7 cellular contexts compared by ENCODE assay signal in genomic region chr5:138611295-138612220, GRCh38. TPM values are rescaled to one million over a fixed set of nuclear protein-coding genes. Genes with fewer than 3 reads are reported as not detected.
DNase-seq lines count a peak whose midpoint lies in the region; ATAC-seq, FAIRE-seq and TF ChIP-seq lines count a peak whose summit lies in the region.

No MANE protein-coding gene starts in this region.

- peak overlapping the region; percentile 40 for H3K4me3 Mint-ChIP-seq in astrocyte (ENCODE audit: unreplicated experiment)
- no peak overlapping the region for H3K4me3 Mint-ChIP-seq in stimulated activated memory B cell treated with anti-CD40 and anti-IgM and Interleukin-4, amounts not matched to agents 10 μg/mL and 1 μg/mL and 100 μg/mL, for 72 hours

- no peak for FAIRE-seq in astrocyte (lab: Jason Lieb, UNC)

- H3K27me3 ChIP-seq in astrocyte (ENCODE audit: insufficient read depth, low read length) (peaks cover 4% of the 10 kb centered on the region), iPS DF 6.9 (ENCODE audit: control insufficient read depth, insufficient read depth, low read length) (no peaks in the 10 kb centered on the region), smooth muscle cell (ENCODE audit: low read depth) (no peaks in the 10 kb centered on the region)

- no peaks in the 10 kb centered on the region for H3K36me3 ChIP-seq in astrocyte (ENCODE audit: insufficient read depth, low read length)
- no peaks in the 10 kb centered on the region for H3K36me3 ChIP-seq in iPS DF 6.9 (ENCODE audit: control insufficient read depth, insufficient read depth, low read length)
- H3K36me3 ChIP-seq in smooth muscle cell (ENCODE audit: low read depth) = no peaks in the 10 kb centered on the region

- DNase-seq in HuH-7 (ENCODE audit: low spot score) (peak; percentile 36), astrocyte (ENCODE audit: low read depth) (no peak), iPS DF 6.9 (ENCODE audit: low read depth, low spot score) (no peak), smooth muscle cell (lab: John Stamatoyannopoulos, UW; ENCODE audit: unreplicated experiment) (no peak)

- peaks cover 14% of the 10 kb centered on the region for H3K4me1 Mint-ChIP-seq in astrocyte (ENCODE audit: low read depth, unreplicated experiment)
- H3K4me1 Mint-ChIP-seq in stimulated activated memory B cell treated with anti-CD40 and anti-IgM and Interleukin-4, amounts not matched to agents 10 μg/mL and 1 μg/mL and 100 μg/mL, for 72 hours = peaks cover 14% of the 10 kb centered on the region

- no CpG with 5 or more reads among the region's 13 CpGs for WGBS in iPS DF 6.9 (ENCODE audit: insufficient coverage, insufficient read length)
- 24% methylated on average over 12 of the region's 13 CpGs for WGBS in smooth muscle cell (ENCODE audit: low lambda C conversion rate)

- H3K9me3 ChIP-seq in astrocyte (ENCODE audit: insufficient read depth, low read depth, low read length) = no peaks in the 10 kb centered on the region
- no peaks in the 10 kb centered on the region for H3K9me3 ChIP-seq in iPS DF 6.9 (ENCODE audit: control insufficient read depth, insufficient read depth, low read length)
- no peaks in the 10 kb centered on the region for H3K9me3 ChIP-seq in smooth muscle cell (replicated peaks; ENCODE audit: low read depth)

- H3K9ac ChIP-seq in astrocyte (ENCODE audit: low read length) = peak overlapping the region; percentile 66
- peak overlapping the region; percentile 78 for H3K9ac ChIP-seq in smooth muscle cell (ENCODE audit: low read depth)

- TF ChIP-seq CTCF in astrocyte (IDR thresholded peaks at IDR 0.05; ENCODE audit: insufficient read depth, low read depth, low read length) (no peak), smooth muscle cell (IDR thresholded peaks at IDR 0.05; ENCODE audit: borderline replicate concordance, insufficient read depth, poor library complexity, severe bottlenecking) (no peak)

- peak overlapping the region; percentile 86 for H2AFZ ChIP-seq in astrocyte (ENCODE audit: low read depth, low read length)
- H2AFZ ChIP-seq in smooth muscle cell (ENCODE audit: low read depth) = peak overlapping the region; percentile 99

- peaks cover 11% of the 10 kb centered on the region for H3K27me3 Mint-ChIP-seq in astrocyte (ENCODE audit: low read depth, unreplicated experiment)
- H3K27me3 Mint-ChIP-seq in stimulated activated memory B cell treated with anti-CD40 and anti-IgM and Interleukin-4, amounts not matched to agents 10 μg/mL and 1 μg/mL and 100 μg/mL, for 72 hours = peaks cover 57% of the 10 kb centered on the region

- H4K20me1 ChIP-seq in astrocyte (ENCODE audit: insufficient read depth, low read length) (no peaks in the 10 kb centered on the region), smooth muscle cell (ENCODE audit: low read depth) (no peaks in the 10 kb centered on the region)

- H3K27ac Mint-ChIP-seq in astrocyte (ENCODE audit: unreplicated experiment) = peak overlapping the region; percentile 67
- no peak overlapping the region for H3K27ac Mint-ChIP-seq in stimulated activated memory B cell treated with anti-CD40 and anti-IgM and Interleukin-4, amounts not matched to agents 10 μg/mL and 1 μg/mL and 100 μg/mL, for 72 hours

- peaks cover 4% of the 10 kb centered on the region for H3F3A ChIP-seq in smooth muscle cell (ENCODE audit: low read depth)

- H3K79me2 ChIP-seq in astrocyte (ENCODE audit: insufficient read depth, low read length) (no peaks in the 10 kb centered on the region), smooth muscle cell (ENCODE audit: low read depth) (no peaks in the 10 kb centered on the region)

- H3K4me1 ChIP-seq in astrocyte (ENCODE audit: insufficient read depth, low read length) (peaks cover 6% of the 10 kb centered on the region), iPS DF 6.9 (ENCODE audit: control insufficient read depth, insufficient read depth, low read length) (peaks cover 5% of the 10 kb centered on the region; the same call in 1 of the 2 replicates), smooth muscle cell (ENCODE audit: low read depth) (peaks cover 22% of the 10 kb centered on the region)

- no peaks in the 10 kb centered on the region for H3K36me3 Mint-ChIP-seq in astrocyte (ENCODE audit: low read depth, unreplicated experiment)
- H3K36me3 Mint-ChIP-seq in stimulated activated memory B cell treated with anti-CD40 and anti-IgM and Interleukin-4, amounts not matched to agents 10 μg/mL and 1 μg/mL and 100 μg/mL, for 72 hours = no peaks in the 10 kb centered on the region

- no peaks in the 10 kb centered on the region for H3K9me3 Mint-ChIP-seq in astrocyte (ENCODE audit: unreplicated experiment)
- no peaks in the 10 kb centered on the region for H3K9me3 Mint-ChIP-seq in stimulated activated memory B cell treated with anti-CD40 and anti-IgM and Interleukin-4, amounts not matched to agents 10 μg/mL and 1 μg/mL and 100 μg/mL, for 72 hours

- H3K4me2 ChIP-seq in astrocyte (ENCODE audit: low read length) (peak overlapping the region; percentile 89), smooth muscle cell (peak overlapping the region; percentile 94)

- ATAC-seq in stimulated activated memory B cell treated with anti-CD40 and anti-IgM and Interleukin-4, amounts not matched to agents 10 μg/mL and 1 μg/mL and 100 μg/mL, for 72 hours = no peak
- ATAC-seq in GM18519 (IDR thresholded peaks at IDR 0.05; ENCODE audit: low FRiP score, unreplicated experiment) (no peak), HG03439 (IDR thresholded peaks at IDR 0.05; ENCODE audit: unreplicated experiment) (no peak)

- H3K27ac ChIP-seq in astrocyte (ENCODE audit: low read depth, low read length) (no peak overlapping the region), iPS DF 6.9 (ENCODE audit: low read length) (no peak overlapping the region), smooth muscle cell (ENCODE audit: low read depth) (peak overlapping the region; percentile 48)

- peak overlapping the region; percentile 55 for H3K4me3 ChIP-seq in astrocyte (ENCODE audit: insufficient read depth, low read depth, low read length)
- peak overlapping the region; percentile 40; the same call in 1 of the 2 replicates for H3K4me3 ChIP-seq in iPS DF 6.9 (ENCODE audit: low read length)
- peak overlapping the region; percentile 60 for H3K4me3 ChIP-seq in smooth muscle cell

RNA-seq across cellular contexts. Expression of gene HSPA9, which starts 36.4 kb away (rescaled TPM):
- total RNA-seq in astrocyte (266 and 271 TPM in 2 replicates), smooth muscle cell (263 and 317 TPM in 2 replicates)
- polyA plus RNA-seq in smooth muscle cell = 136 and 157 TPM in 2 replicates
